24 cellular contexts compared by ENCODE assay signal in the genomic region with DNA sequence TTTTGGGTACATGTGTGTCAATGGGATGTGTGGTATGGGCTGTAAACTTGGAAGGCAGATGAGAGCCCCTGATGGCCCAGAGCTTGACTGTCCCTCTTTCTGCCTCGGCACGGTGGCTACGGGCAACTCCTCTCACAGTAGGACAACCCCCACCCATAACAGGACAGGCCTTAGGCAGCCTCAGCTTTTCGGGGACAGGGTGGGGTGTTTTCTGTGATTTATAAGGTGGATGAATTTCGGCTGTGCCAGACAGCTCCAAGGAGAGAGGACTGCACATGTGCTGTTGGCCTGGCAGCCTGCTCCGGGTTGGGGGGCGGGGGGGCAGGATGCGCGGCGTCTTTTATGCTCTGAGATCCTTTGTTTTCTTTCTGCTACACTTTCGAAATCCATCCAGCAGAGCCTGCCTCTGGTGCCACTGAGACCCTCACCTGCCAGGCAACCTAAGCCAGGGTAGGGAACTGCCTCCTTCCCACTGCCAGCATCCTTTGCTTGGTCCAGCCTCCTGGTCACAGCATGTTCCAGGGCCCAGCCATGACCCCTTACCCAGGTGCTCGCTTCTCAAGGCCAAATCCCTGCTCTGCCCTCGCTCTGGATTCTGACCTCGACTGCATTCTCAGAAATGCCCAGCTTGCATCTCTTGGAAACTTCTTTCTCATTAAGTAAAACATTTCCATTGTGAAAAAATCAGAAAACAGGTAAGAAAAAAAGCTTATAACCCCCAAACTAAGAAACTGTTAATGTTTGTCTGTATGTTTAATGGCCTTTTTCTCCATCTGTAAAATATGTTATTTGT. TPM values are rescaled to one million over a fixed set of nuclear protein-coding genes. Genes with fewer than 3 reads are reported as not detected.
DNase-seq lines count a peak whose midpoint lies in the region; ATAC-seq and TF ChIP-seq lines count a peak whose summit lies in the region.
"Had no signal": no experiment of that assay in that cellular context is flagged by ENCODE, and none has a peak within 500 bp of the region (broad histone marks: within the 10 kb centered on the region; RNA-seq: fewer than 3 reads in every experiment).

No MANE protein-coding gene starts in this region.

- H3K27ac Mint-ChIP-seq in GM23338 (peak overlapping the region; percentile 20), WTC11 (0 out of 2 replicates have a peak overlapping the region, but pooled peaks have one; percentile 47), nephron progenitor cell (no peak overlapping the region)
- no peak overlapping the region for H3K27ac Mint-ChIP-seq in activated CD8-positive, alpha-beta T cell treated with anti-CD3 and anti-CD28 coated beads for 36 hours
- H3K27ac Mint-ChIP-seq: CD4-positive, CD25-positive, alpha-beta regulatory T cell; CD8-positive, alpha-beta memory T cell; HFFc6 had no signal

- no peaks in the 10 kb centered on the region for H3K9me2 ChIP-seq in GM23338 (ENCODE audit: insufficient read depth)

- no peaks in the 10 kb centered on the region for H3K79me2 ChIP-seq in GM23338 (replicated peaks; ENCODE audit: insufficient read depth)
- H3K79me2 ChIP-seq in osteoblast (ENCODE audit: insufficient read depth, low read length): no peaks in the 10 kb centered on the region

- DNase-seq in GM23338 (ENCODE audit: low spot score): no peak
- DNase-seq in WTC11 (ENCODE audit: low spot score): no peak
- peak; percentile 43 for DNase-seq in islet precursor cell
- DNase-seq in osteoblast (ENCODE audit: insufficient read length, low spot score, missing footprints): peak; percentile 44
- no peak for DNase-seq in nephron progenitor cell
- no peak for DNase-seq in activated CD8-positive, alpha-beta T cell treated with anti-CD3 and anti-CD28 coated beads for 36 hours
- no peak for DNase-seq in NCI-H2107 (lab: John Stamatoyannopoulos, UW)
- DNase-seq: ACHN; BE2C; C1 segment of cervical spinal cord; CD4-positive, CD25-positive, alpha-beta regulatory T cell; CD8-positive, alpha-beta memory T cell; COR-L47; DMS 273 treated with DMSO at 0.1 percent for 48 hours; DMS53; DND-41; EL; H7; HFFc6 had no signal

- POLR2A ChIA-PET in WTC11 (lab: Charles Lee): interaction anchor here (0.7 kb wide), 1 partner anchor 67 kb away, joined by 4 read pairs; no protein-coding TSS in a partner anchor
- POLR2A ChIA-PET in activated CD8-positive, alpha-beta T cell treated with anti-CD3 and anti-CD28 coated beads for 36 hours (lab: Charles Lee): no interaction called here

- intact Hi-C loops in activated CD8-positive, alpha-beta T cell treated with anti-CD3 and anti-CD28 coated beads for 36 hours (cut with micrococcal nuclease): no loop called here

- H3K4me1 ChIP-seq in GM23338 (ENCODE audit: insufficient read depth) (peaks cover 19% of the 10 kb centered on the region), osteoblast (ENCODE audit: insufficient read depth, low read length) (peaks cover 3% of the 10 kb centered on the region)
- H3K4me1 ChIP-seq: BE2C had no signal

- H3K4me1 Mint-ChIP-seq in GM23338: peaks cover 26% of the 10 kb centered on the region
- peaks cover 8% of the 10 kb centered on the region for H3K4me1 Mint-ChIP-seq in WTC11
- H3K4me1 Mint-ChIP-seq in nephron progenitor cell: peaks cover 36% of the 10 kb centered on the region
- no peaks in the 10 kb centered on the region for H3K4me1 Mint-ChIP-seq in activated CD8-positive, alpha-beta T cell treated with anti-CD3 and anti-CD28 coated beads for 36 hours (ENCODE audit: low read depth)
- H3K4me1 Mint-ChIP-seq: CD4-positive, CD25-positive, alpha-beta regulatory T cell; CD8-positive, alpha-beta memory T cell; IgD-negative memory B cell had no signal

- ATAC-seq in GM23338 (no peak), WTC11 (no peak), GM21576 (IDR thresholded peaks at IDR 0.05; ENCODE audit: unreplicated experiment) (no peak)
- ATAC-seq in activated CD8-positive, alpha-beta T cell treated with anti-CD3 and anti-CD28 coated beads for 36 hours: no peak
- ATAC-seq: HCT116, HepG2 had no signal

- H3K9me3 ChIP-seq in osteoblast (ENCODE audit: low read depth, low read length): no peaks in the 10 kb centered on the region
- H3K9me3 ChIP-seq: BE2C had no signal

- H3K27me3 Mint-ChIP-seq in GM23338 (ENCODE audit: insufficient read depth, low read depth, poor library complexity) (peaks cover 5% of the 10 kb centered on the region), WTC11 (ENCODE audit: low read depth) (no peaks in the 10 kb centered on the region), nephron progenitor cell (ENCODE audit: low read depth, poor library complexity) (no peaks in the 10 kb centered on the region)
- H3K27me3 Mint-ChIP-seq in activated CD8-positive, alpha-beta T cell treated with anti-CD3 and anti-CD28 coated beads for 36 hours: peaks cover 4% of the 10 kb centered on the region
- H3K27me3 Mint-ChIP-seq: IgD-negative memory B cell had no signal

- H3K9me3 Mint-ChIP-seq in GM23338: no peaks in the 10 kb centered on the region; the same call in 2 of the 3 replicates
- H3K9me3 Mint-ChIP-seq in WTC11: no peaks in the 10 kb centered on the region
- peaks cover 5% of the 10 kb centered on the region for H3K9me3 Mint-ChIP-seq in nephron progenitor cell
- H3K9me3 Mint-ChIP-seq in activated CD8-positive, alpha-beta T cell treated with anti-CD3 and anti-CD28 coated beads for 36 hours: no peaks in the 10 kb centered on the region
- H3K9me3 Mint-ChIP-seq: HFFc6, IgD-negative memory B cell had no signal

- H3K27ac ChIP-seq in GM23338 (ENCODE audit: low read depth): peak overlapping the region; percentile 59; the same call in 1 of the 2 replicates
- no peak overlapping the region for H3K27ac ChIP-seq in osteoblast (ENCODE audit: low read depth, low read length)
- H3K27ac ChIP-seq: GM23248 had no signal

- TF ChIP-seq CTCF in GM23338 (conservative IDR thresholded peaks at IDR 0.05; ENCODE audit: low read depth in 2 of 2) (no peak), WTC11 (IDR thresholded peaks at IDR 0.05) (no peak), osteoblast (IDR thresholded peaks at IDR 0.05; ENCODE audit: extremely low read depth, low read depth, low read length) (no peak), nephron progenitor cell (IDR thresholded peaks at IDR 0.05) (no peak)
- no peak for TF ChIP-seq CTCF in activated CD8-positive, alpha-beta T cell treated with anti-CD3 and anti-CD28 coated beads for 36 hours (IDR thresholded peaks at IDR 0.05)

- H3K4me3 ChIP-seq in GM23338 (no peak overlapping the region), osteoblast (ENCODE audit: insufficient read depth, low read length) (no peak overlapping the region)
- H3K4me3 ChIP-seq: GM23248 had no signal

- H4K20me1 ChIP-seq in GM23338 (replicated peaks; ENCODE audit: insufficient read depth) (peaks cover 6% of the 10 kb centered on the region; the same call in 1 of the 2 replicates), osteoblast (ENCODE audit: insufficient read depth, low read length) (no peaks in the 10 kb centered on the region)

- H2AFZ ChIP-seq in GM23338: no peak overlapping the region
- no peak overlapping the region for H2AFZ ChIP-seq in osteoblast (ENCODE audit: low read length)
- H2AFZ ChIP-seq: GM23248 had no signal

- CTCF ChIA-PET in WTC11 (lab: Charles Lee): interaction anchor here (1.6 to 4.9 kb wide), 2 partner anchors 14 to 204 kb away, joined by 8 to 66 read pairs; partner anchors contain the start of gene BTBD16
- CTCF ChIA-PET in activated CD8-positive, alpha-beta T cell treated with anti-CD3 and anti-CD28 coated beads for 36 hours (lab: Charles Lee): interaction anchor here (3.9 kb wide), 1 partner anchor 12 kb away, joined by 17 read pairs; no protein-coding TSS in a partner anchor

- H3F3A ChIP-seq in GM23338 (replicated peaks; ENCODE audit: low read depth): no peaks in the 10 kb centered on the region

- H3K4me2 ChIP-seq in GM23338 (no peak overlapping the region), osteoblast (ENCODE audit: insufficient read depth, low read length) (no peak overlapping the region)

- H3K36me3 ChIP-seq in GM23338 (ENCODE audit: insufficient read depth) (peaks cover 10% of the 10 kb centered on the region), osteoblast (ENCODE audit: insufficient read depth, low read length) (no peaks in the 10 kb centered on the region)
- H3K36me3 ChIP-seq: BE2C had no signal

- no peak overlapping the region for H3K4me3 Mint-ChIP-seq in GM23338
- H3K4me3 Mint-ChIP-seq in WTC11: no peak overlapping the region
- no peak overlapping the region for H3K4me3 Mint-ChIP-seq in nephron progenitor cell
- H3K4me3 Mint-ChIP-seq in activated CD8-positive, alpha-beta T cell treated with anti-CD3 and anti-CD28 coated beads for 36 hours: no peak overlapping the region
- H3K4me3 Mint-ChIP-seq: CD4-positive, CD25-positive, alpha-beta regulatory T cell; CD8-positive, alpha-beta memory T cell; HFFc6; IgD-negative memory B cell had no signal

- H3K27me3 ChIP-seq in GM23338 (ENCODE audit: insufficient read depth): no peaks in the 10 kb centered on the region
- no peaks in the 10 kb centered on the region for H3K27me3 ChIP-seq in osteoblast (ENCODE audit: insufficient read depth, low read length)
- H3K27me3 ChIP-seq: BE2C had no signal

- H3K36me3 Mint-ChIP-seq in GM23338 (ENCODE audit: low read depth) (peaks cover 27% of the 10 kb centered on the region), WTC11 (peaks cover 18% of the 10 kb centered on the region), nephron progenitor cell (ENCODE audit: low read depth) (peaks cover 18% of the 10 kb centered on the region)
- H3K36me3 Mint-ChIP-seq in activated CD8-positive, alpha-beta T cell treated with anti-CD3 and anti-CD28 coated beads for 36 hours (ENCODE audit: low read depth): no peaks in the 10 kb centered on the region
- H3K36me3 Mint-ChIP-seq: CD4-positive, CD25-positive, alpha-beta regulatory T cell; CD8-positive, alpha-beta memory T cell; IgD-negative memory B cell had no signal

TF ChIP-seq in WTC11, 78 proteins besides CTCF, POLR2A, EP300 and RAD21 (continues in another document):
- no peak for TF ChIP-seq ZNF138 (CRISPR knock-in tag; conservative IDR thresholded peaks at IDR 0.05)

RNA-seq across cellular contexts. Expression of gene BTBD16, which starts 15.4 kb away (rescaled TPM):
- total RNA-seq in GM23338 (2014; rRNA removed; shearing (Covaris generic)): not detected in 2 replicates
- not detected in 2 replicates for polyA plus RNA-seq in GM23338 (2016; fragmentation: Nextera tagmentation; extraction: Ambion mirVana)
- total RNA-seq in WTC11 (2021) (not detected in 3 replicates), osteoblast (not detected in 2 replicates)
- not detected for total RNA-seq in activated CD8-positive, alpha-beta T cell treated with anti-CD3 and anti-CD28 coated beads for 36 hours
- total RNA-seq: CD4-positive, CD25-positive, alpha-beta regulatory T cell; CD8-positive, alpha-beta memory T cell; GM23248; HFFc6 had no signal
- polyA plus RNA-seq: CD8-positive, alpha-beta memory T cell; GM23248; IgD-negative memory B cell had no signal

Comparison
In these comparisons a context has a peak if more than half of its experiments do, and no peak if none do; other contexts are left out.
1. DNase-seq: peak in islet precursor cell (single experiment) and osteoblast (single experiment); none in GM23338 (single experiment), WTC11 (single experiment), nephron progenitor cell (single experiment), activated CD8-positive, alpha-beta T cell treated with anti-CD3 and anti-CD28 coated beads for 36 hours (single experiment) and NCI-H2107 (single experiment).
2. H3K27ac Mint-ChIP-seq: peak in GM23338 (single experiment) and WTC11 (single experiment); none in nephron progenitor cell (single experiment) and activated CD8-positive, alpha-beta T cell treated with anti-CD3 and anti-CD28 coated beads for 36 hours (single experiment).